Comparison of ENCODE assay signal across 27 cellular contexts in genomic region chr2:224178085-224178484, GRCh38.
DNase-seq lines count a peak whose midpoint lies in the region; TF ChIP-seq lines count a peak whose summit lies in the region.
"Had no signal": no experiment of that assay in that cellular context is flagged by ENCODE, and none has a peak within 500 bp of the region (broad histone marks: within the 10 kb centered on the region; RNA-seq: fewer than 3 reads in every experiment).

No MANE protein-coding gene starts in this region.

- POLR2A ChIA-PET in RWPE1 (lab: Yijun Ruan, JAX; ENCODE audit: low non-redundant PET) = no interaction called here

- H3K27me3 Mint-ChIP-seq in mesothelial cell of epicardium (ENCODE audit: low read depth) = no peaks in the 10 kb centered on the region

- TF ChIP-seq CTCF in RWPE1 (conservative IDR thresholded peaks at IDR 0.05; ENCODE audit: low read depth) = no peak
- TF ChIP-seq CTCF in mesothelial cell of epicardium (IDR thresholded peaks at IDR 0.05; ENCODE audit: unreplicated experiment) = no peak
- TF ChIP-seq CTCF in GM13976 (IDR thresholded peaks at IDR 0.05; ENCODE audit: borderline replicate concordance, control extremely low read depth, extremely low read depth, insufficient read depth, missing control alignments) = no peak

- H3K27ac ChIP-seq in RWPE1 = peak overlapping the region; percentile 74
- H3K27ac ChIP-seq: parathyroid adenoma, stomach, upper lobe of left lung, VCaP had no signal

- H3K4me1 Mint-ChIP-seq in mesothelial cell of epicardium = peaks cover 22% of the 10 kb centered on the region
- H3K4me1 Mint-ChIP-seq: activated CD4-positive, alpha-beta T cell treated with anti-CD3 and anti-CD28 coated beads, Interleukin-2, amount 10 ng/mL, durations not matched to agents 24 days and 14 days; activated CD8-positive, alpha-beta memory T cell treated with anti-CD3 and anti-CD28 coated beads, Interleukin-2, amount 10 ng/mL, durations not matched to agents 7 days and 5 days had no signal

- in situ Hi-C loops in GM13976 (cut with MboI; ENCODE audit: low sequenced_read_pairs, unreplicated experiment) = no loop called here

- H3K9me3 Mint-ChIP-seq in mesothelial cell of epicardium = no peaks in the 10 kb centered on the region
- H3K9me3 Mint-ChIP-seq: activated CD4-positive, alpha-beta T cell treated with anti-CD3 and anti-CD28 coated beads, Interleukin-2, amount 10 ng/mL, durations not matched to agents 24 days and 14 days; activated naive CD4-positive, alpha-beta T cell treated with anti-CD3 and anti-CD28 coated beads for 36 hours; activated T-cell treated with anti-CD3 and anti-CD28 coated beads, Interleukin-2, amount 50 U/mL, for 72 hours; CD4-positive, alpha-beta T cell; nephron progenitor cell had no signal

- H3K27ac Mint-ChIP-seq in mesothelial cell of epicardium = peak overlapping the region; percentile 81
- H3K27ac Mint-ChIP-seq: activated CD4-positive, alpha-beta T cell treated with anti-CD3 and anti-CD28 coated beads, Interleukin-2, amount 10 ng/mL, durations not matched to agents 24 days and 14 days; activated CD8-positive, alpha-beta memory T cell treated with anti-CD3 and anti-CD28 coated beads, Interleukin-2, amount 10 ng/mL, durations not matched to agents 7 days and 5 days; activated naive CD4-positive, alpha-beta T cell treated with anti-CD3 and anti-CD28 coated beads for 36 hours; activated T-cell treated with anti-CD3 and anti-CD28 coated beads, Interleukin-2, amount 50 U/mL, for 72 hours; CD4-positive, alpha-beta T cell; nephron progenitor cell had no signal

- DNase-seq in DMS153 (lab: John Stamatoyannopoulos, UW) = peak; percentile 35
- no peak for DNase-seq in DMS153 treated with DMSO at 0.1 percent for 48 hours (lab: John Stamatoyannopoulos, UW; ENCODE audit: unreplicated experiment)
- DNase-seq in RWPE1 (ENCODE audit: low spot score) = peak; percentile 7
- DNase-seq in dermis blood vessel endothelial cell = peak; percentile 9
- peak; percentile 31 to 55 for DNase-seq in mesothelial cell of epicardium (ENCODE audit: low spot score in 2 of 2, unreplicated experiment in 2 of 2)
- no peak for DNase-seq in GM13976 (ENCODE audit: low spot score)
- DNase-seq in pons (ENCODE audit: low spot score) = no peak
- DNase-seq in stimulated activated CD4-positive, alpha-beta T cell treated with anti-CD3 and anti-CD28 coated beads, Interleukin-2, amount 100 ng/mL, for 48 hours = no peak
- DNase-seq: 8988T; activated CD4-positive, alpha-beta T cell treated with anti-CD3 and anti-CD28 coated beads, Interleukin-2, amount 10 ng/mL, durations not matched to agents 24 days and 14 days; activated CD8-positive, alpha-beta memory T cell treated with anti-CD3 and anti-CD28 coated beads, Interleukin-2, amount 10 ng/mL, durations not matched to agents 7 days and 5 days; activated naive CD4-positive, alpha-beta T cell treated with anti-CD3 and anti-CD28 coated beads for 36 hours; activated T-cell treated with anti-CD3 and anti-CD28 coated beads, Interleukin-2, amount 50 U/mL, for 72 hours; CD4-positive, alpha-beta T cell; erythroblast; GOT3; hippocampal formation; KBM-7; MM.1S; mucosa of descending colon; NCI-H1694; nephron progenitor cell; OCI-M1; stomach; upper lobe of left lung had no signal

- CTCF ChIA-PET in RWPE1 (lab: Yijun Ruan, JAX) = interaction anchor here (0.7 kb wide), 1 partner anchor 184 kb away, joined by 3 read pairs; no protein-coding TSS in a partner anchor

- no peak overlapping the region for H3K4me3 Mint-ChIP-seq in mesothelial cell of epicardium
- H3K4me3 Mint-ChIP-seq: activated CD4-positive, alpha-beta T cell treated with anti-CD3 and anti-CD28 coated beads, Interleukin-2, amount 10 ng/mL, durations not matched to agents 24 days and 14 days; activated CD8-positive, alpha-beta memory T cell treated with anti-CD3 and anti-CD28 coated beads, Interleukin-2, amount 10 ng/mL, durations not matched to agents 7 days and 5 days; activated naive CD4-positive, alpha-beta T cell treated with anti-CD3 and anti-CD28 coated beads for 36 hours; activated T-cell treated with anti-CD3 and anti-CD28 coated beads, Interleukin-2, amount 50 U/mL, for 72 hours; CD4-positive, alpha-beta T cell; nephron progenitor cell had no signal

- no peaks in the 10 kb centered on the region for H3K36me3 Mint-ChIP-seq in mesothelial cell of epicardium
- H3K36me3 Mint-ChIP-seq: activated CD8-positive, alpha-beta memory T cell treated with anti-CD3 and anti-CD28 coated beads, Interleukin-2, amount 10 ng/mL, durations not matched to agents 7 days and 5 days had no signal

Comparison
In these comparisons a context has a peak if more than half of its experiments do, and no peak if none do; other contexts are left out.
1. DNase-seq: peak in DMS153 (single experiment), RWPE1 (single experiment), dermis blood vessel endothelial cell (single experiment) and mesothelial cell of epicardium (2 of 2); none in DMS153 treated with DMSO at 0.1 percent for 48 hours (single experiment), GM13976 (single experiment), pons (single experiment) and stimulated activated CD4-positive, alpha-beta T cell treated with anti-CD3 and anti-CD28 coated beads, Interleukin-2, amount 100 ng/mL, for 48 hours (0 of 2).